Comparison of ENCODE assay signal across 1 cellular context in genomic region chr10:30581779-30582380, GRCh38.
TF ChIP-seq lines count a peak whose summit lies in the region.

No MANE protein-coding gene starts in this region.

TF ChIP-seq in HepG2, 621 proteins besides CTCF, POLR2A, EP300 and RAD21 (continued from another document):
- TF ChIP-seq, protein P1, sequence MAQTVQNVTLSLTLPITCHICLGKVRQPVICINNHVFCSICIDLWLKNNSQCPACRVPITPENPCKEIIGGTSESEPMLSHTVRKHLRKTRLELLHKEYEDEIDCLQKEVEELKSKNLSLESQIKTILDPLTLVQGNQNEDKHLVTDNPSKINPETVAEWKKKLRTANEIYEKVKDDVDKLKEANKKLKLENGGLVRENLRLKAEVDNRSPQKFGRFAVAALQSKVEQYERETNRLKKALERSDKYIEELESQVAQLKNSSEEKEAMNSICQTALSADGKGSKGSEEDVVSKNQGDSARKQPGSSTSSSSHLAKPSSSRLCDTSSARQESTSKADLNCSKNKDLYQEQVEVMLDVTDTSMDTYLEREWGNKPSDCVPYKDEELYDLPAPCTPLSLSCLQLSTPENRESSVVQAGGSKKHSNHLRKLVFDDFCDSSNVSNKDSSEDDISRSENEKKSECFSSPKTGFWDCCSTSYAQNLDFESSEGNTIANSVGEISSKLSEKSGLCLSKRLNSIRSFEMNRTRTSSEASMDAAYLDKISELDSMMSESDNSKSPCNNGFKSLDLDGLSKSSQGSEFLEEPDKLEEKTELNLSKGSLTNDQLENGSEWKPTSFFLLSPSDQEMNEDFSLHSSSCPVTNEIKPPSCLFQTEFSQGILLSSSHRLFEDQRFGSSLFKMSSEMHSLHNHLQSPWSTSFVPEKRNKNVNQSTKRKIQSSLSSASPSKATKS (CRISPR knock-in tag; IDR thresholded peaks at IDR 0.05) = no peak
